Comparison of ENCODE assay signal across 1 cellular context in the genomic region with DNA sequence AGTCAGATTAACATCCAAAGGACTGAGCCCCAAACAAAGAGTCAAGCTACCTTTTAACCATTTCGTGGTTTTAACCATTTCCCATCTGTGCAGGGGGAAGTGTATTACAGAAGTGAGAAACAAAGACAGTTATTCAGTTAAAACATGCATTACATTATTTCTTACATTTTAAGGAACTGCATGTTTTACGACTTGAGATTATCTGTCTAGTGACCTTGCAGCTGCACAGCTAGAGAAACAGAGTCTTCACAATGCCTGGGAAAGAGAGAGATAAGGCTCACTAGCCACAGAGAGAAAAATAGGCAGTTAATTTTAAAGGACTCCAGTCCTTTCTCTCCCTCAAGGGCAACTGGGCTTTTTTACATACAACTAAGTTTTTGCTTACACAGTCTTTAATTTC.
TF ChIP-seq lines count a peak whose summit lies in the region.

No MANE protein-coding gene starts in this region.

TF ChIP-seq in K562, 482 proteins besides CTCF, POLR2A, EP300 and RAD21 (continued from another document and continues in another):
- TF ChIP-seq THRB (CRISPR knock-in tag; conservative IDR thresholded peaks at IDR 0.05) (no peak), SRSF1 (IDR thresholded peaks at IDR 0.05; ENCODE audit: low read depth, low read length) (no peak), ZNF12 (CRISPR knock-in tag; IDR thresholded peaks at IDR 0.05) (no peak), BACH1 (tag; IDR thresholded peaks at IDR 0.05) (no peak), OTX1 (CRISPR knock-in tag; IDR thresholded peaks at IDR 0.05) (no peak), KDM2B (CRISPR knock-in tag; IDR thresholded peaks at IDR 0.05) (no peak), ETS2 (tag; IDR thresholded peaks at IDR 0.05; ENCODE audit: borderline replicate concordance, poor library complexity, severe bottlenecking) (no peak), SRSF9 (IDR thresholded peaks at IDR 0.05; ENCODE audit: borderline replicate concordance, low read depth, low read length) (no peak), SMAD1 (IDR thresholded peaks at IDR 0.05; ENCODE audit: low read depth, low read length, partially characterized antibody) (no peak), CHD2 (IDR thresholded peaks at IDR 0.05; ENCODE audit: low read depth, low read length) (no peak), ETS1 (conservative IDR thresholded peaks at IDR 0.05; ENCODE audit: control insufficient read depth, low read depth, low read length) (no peak), EZH2 (IDR thresholded peaks at IDR 0.05; ENCODE audit: borderline replicate concordance, low read depth, low read length) (no peak), THRA (IDR thresholded peaks at IDR 0.05) (no peak), TEAD4 (IDR thresholded peaks at IDR 0.05; ENCODE audit: low read length) (peak; percentile 48; the same call in 1 of the 2 replicates), TEAD4 (CRISPR knock-in tag; IDR thresholded peaks at IDR 0.05; ENCODE audit: borderline replicate concordance) (no peak), KLF16 (IDR thresholded peaks at IDR 0.05) (no peak), DPF2 (IDR thresholded peaks at IDR 0.05) (peak; percentile 49; the same call in 1 of the 2 replicates), ZNF79 (CRISPR knock-in tag; IDR thresholded peaks at IDR 0.05; ENCODE audit: low read depth) (no peak), ZEB2 (IDR thresholded peaks at IDR 0.05) (no peak), SETDB1 (IDR thresholded peaks at IDR 0.05; ENCODE audit: low read length) (no peak), RBM22 (IDR thresholded peaks at IDR 0.05; ENCODE audit: low read depth, low read length, poor library complexity, severe bottlenecking) (no peak), SAFB (IDR thresholded peaks at IDR 0.05; ENCODE audit: borderline replicate concordance, low read depth, low read length) (no peak), BMI1 (IDR thresholded peaks at IDR 0.05; ENCODE audit: low read length) (no peak), KAT2B (IDR thresholded peaks at IDR 0.05; ENCODE audit: low read depth, low read length) (no peak), CBFA2T2 (conservative IDR thresholded peaks at IDR 0.05) (peak; percentile 44), ZNF695 (CRISPR knock-in tag; IDR thresholded peaks at IDR 0.05) (no peak)
- TF ChIP-seq, protein P1, sequence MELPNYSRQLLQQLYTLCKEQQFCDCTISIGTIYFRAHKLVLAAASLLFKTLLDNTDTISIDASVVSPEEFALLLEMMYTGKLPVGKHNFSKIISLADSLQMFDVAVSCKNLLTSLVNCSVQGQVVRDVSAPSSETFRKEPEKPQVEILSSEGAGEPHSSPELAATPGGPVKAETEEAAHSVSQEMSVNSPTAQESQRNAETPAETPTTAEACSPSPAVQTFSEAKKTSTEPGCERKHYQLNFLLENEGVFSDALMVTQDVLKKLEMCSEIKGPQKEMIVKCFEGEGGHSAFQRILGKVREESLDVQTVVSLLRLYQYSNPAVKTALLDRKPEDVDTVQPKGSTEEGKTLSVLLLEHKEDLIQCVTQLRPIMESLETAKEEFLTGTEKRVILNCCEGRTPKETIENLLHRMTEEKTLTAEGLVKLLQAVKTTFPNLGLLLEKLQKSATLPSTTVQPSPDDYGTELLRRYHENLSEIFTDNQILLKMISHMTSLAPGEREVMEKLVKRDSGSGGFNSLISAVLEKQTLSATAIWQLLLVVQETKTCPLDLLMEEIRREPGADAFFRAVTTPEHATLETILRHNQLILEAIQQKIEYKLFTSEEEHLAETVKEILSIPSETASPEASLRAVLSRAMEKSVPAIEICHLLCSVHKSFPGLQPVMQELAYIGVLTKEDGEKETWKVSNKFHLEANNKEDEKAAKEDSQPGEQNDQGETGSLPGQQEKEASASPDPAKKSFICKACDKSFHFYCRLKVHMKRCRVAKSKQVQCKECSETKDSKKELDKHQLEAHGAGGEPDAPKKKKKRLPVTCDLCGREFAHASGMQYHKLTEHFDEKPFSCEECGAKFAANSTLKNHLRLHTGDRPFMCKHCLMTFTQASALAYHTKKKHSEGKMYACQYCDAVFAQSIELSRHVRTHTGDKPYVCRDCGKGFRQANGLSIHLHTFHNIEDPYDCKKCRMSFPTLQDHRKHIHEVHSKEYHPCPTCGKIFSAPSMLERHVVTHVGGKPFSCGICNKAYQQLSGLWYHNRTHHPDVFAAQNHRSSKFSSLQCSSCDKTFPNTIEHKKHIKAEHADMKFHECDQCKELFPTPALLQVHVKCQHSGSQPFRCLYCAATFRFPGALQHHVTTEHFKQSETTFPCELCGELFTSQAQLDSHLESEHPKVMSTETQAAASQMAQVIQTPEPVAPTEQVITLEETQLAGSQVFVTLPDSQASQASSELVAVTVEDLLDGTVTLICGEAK (IDR thresholded peaks at IDR 0.05) = no peak
- TF ChIP-seq, protein P1 (CRISPR knock-in tag; IDR thresholded peaks at IDR 0.05) = no peak
- TF ChIP-seq, protein P2, sequence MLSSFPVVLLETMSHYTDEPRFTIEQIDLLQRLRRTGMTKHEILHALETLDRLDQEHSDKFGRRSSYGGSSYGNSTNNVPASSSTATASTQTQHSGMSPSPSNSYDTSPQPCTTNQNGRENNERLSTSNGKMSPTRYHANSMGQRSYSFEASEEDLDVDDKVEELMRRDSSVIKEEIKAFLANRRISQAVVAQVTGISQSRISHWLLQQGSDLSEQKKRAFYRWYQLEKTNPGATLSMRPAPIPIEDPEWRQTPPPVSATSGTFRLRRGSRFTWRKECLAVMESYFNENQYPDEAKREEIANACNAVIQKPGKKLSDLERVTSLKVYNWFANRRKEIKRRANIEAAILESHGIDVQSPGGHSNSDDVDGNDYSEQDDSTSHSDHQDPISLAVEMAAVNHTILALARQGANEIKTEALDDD (IDR thresholded peaks at IDR 0.05) = peak; percentile 82
- TF ChIP-seq, protein P3, sequence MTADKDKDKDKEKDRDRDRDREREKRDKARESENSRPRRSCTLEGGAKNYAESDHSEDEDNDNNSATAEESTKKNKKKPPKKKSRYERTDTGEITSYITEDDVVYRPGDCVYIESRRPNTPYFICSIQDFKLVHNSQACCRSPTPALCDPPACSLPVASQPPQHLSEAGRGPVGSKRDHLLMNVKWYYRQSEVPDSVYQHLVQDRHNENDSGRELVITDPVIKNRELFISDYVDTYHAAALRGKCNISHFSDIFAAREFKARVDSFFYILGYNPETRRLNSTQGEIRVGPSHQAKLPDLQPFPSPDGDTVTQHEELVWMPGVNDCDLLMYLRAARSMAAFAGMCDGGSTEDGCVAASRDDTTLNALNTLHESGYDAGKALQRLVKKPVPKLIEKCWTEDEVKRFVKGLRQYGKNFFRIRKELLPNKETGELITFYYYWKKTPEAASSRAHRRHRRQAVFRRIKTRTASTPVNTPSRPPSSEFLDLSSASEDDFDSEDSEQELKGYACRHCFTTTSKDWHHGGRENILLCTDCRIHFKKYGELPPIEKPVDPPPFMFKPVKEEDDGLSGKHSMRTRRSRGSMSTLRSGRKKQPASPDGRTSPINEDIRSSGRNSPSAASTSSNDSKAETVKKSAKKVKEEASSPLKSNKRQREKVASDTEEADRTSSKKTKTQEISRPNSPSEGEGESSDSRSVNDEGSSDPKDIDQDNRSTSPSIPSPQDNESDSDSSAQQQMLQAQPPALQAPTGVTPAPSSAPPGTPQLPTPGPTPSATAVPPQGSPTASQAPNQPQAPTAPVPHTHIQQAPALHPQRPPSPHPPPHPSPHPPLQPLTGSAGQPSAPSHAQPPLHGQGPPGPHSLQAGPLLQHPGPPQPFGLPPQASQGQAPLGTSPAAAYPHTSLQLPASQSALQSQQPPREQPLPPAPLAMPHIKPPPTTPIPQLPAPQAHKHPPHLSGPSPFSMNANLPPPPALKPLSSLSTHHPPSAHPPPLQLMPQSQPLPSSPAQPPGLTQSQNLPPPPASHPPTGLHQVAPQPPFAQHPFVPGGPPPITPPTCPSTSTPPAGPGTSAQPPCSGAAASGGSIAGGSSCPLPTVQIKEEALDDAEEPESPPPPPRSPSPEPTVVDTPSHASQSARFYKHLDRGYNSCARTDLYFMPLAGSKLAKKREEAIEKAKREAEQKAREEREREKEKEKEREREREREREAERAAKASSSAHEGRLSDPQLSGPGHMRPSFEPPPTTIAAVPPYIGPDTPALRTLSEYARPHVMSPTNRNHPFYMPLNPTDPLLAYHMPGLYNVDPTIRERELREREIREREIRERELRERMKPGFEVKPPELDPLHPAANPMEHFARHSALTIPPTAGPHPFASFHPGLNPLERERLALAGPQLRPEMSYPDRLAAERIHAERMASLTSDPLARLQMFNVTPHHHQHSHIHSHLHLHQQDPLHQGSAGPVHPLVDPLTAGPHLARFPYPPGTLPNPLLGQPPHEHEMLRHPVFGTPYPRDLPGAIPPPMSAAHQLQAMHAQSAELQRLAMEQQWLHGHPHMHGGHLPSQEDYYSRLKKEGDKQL (CRISPR knock-in tag; IDR thresholded peaks at IDR 0.05; ENCODE audit: borderline replicate concordance) = no peak
- TF ChIP-seq, protein P4, sequence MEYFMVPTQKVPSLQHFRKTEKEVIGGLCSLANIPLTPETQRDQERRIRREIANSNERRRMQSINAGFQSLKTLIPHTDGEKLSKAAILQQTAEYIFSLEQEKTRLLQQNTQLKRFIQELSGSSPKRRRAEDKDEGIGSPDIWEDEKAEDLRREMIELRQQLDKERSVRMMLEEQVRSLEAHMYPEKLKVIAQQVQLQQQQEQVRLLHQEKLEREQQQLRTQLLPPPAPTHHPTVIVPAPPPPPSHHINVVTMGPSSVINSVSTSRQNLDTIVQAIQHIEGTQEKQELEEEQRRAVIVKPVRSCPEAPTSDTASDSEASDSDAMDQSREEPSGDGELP (CRISPR knock-in tag; IDR thresholded peaks at IDR 0.05; ENCODE audit: borderline replicate concordance) = no peak
- TF ChIP-seq, protein P5, sequence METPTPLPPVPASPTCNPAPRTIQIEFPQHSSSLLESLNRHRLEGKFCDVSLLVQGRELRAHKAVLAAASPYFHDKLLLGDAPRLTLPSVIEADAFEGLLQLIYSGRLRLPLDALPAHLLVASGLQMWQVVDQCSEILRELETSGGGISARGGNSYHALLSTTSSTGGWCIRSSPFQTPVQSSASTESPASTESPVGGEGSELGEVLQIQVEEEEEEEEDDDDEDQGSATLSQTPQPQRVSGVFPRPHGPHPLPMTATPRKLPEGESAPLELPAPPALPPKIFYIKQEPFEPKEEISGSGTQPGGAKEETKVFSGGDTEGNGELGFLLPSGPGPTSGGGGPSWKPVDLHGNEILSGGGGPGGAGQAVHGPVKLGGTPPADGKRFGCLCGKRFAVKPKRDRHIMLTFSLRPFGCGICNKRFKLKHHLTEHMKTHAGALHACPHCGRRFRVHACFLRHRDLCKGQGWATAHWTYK (CRISPR knock-in tag; IDR thresholded peaks at IDR 0.05) = no peak
